In genomic region chr22:49852898-49853894, GRCh38 we compare ENCODE assay signal across 1 cellular context.
TF ChIP-seq lines count a peak whose summit lies in the region.

ZBED4 (plus strand) TSS chr22:49853844; CDS start chr22:49883663, 29,819 bp downstream.

TF ChIP-seq in H1, 55 proteins besides CTCF, POLR2A, EP300 and RAD21:
- peak; percentile 55; the same call in 1 of the 2 replicates for TF ChIP-seq EGR1 (IDR thresholded peaks at IDR 0.05; ENCODE audit: borderline replicate concordance, low read depth, low read length)
- no peak for TF ChIP-seq KDM5A (IDR thresholded peaks at IDR 0.05; ENCODE audit: low read length)
- TF ChIP-seq PHF8 (conservative IDR thresholded peaks at IDR 0.05; ENCODE audit: low read depth, low read length), result peak; percentile 38; the same call in 1 of the 2 replicates
- peak; percentile 96 for TF ChIP-seq KDM4A (IDR thresholded peaks at IDR 0.05; ENCODE audit: low read depth, low read length, severe bottlenecking)
- peak; percentile 54; the same call in 1 of the 2 replicates for TF ChIP-seq RBBP5 (IDR thresholded peaks at IDR 0.05; ENCODE audit: borderline replicate concordance, low read depth, low read length)
- TF ChIP-seq EZH2 (IDR thresholded peaks at IDR 0.05; ENCODE audit: low read depth, low read length, severe bottlenecking), result peak; percentile 34
- no peak for TF ChIP-seq BRCA1 (IDR thresholded peaks at IDR 0.05; ENCODE audit: low read depth, low read length)
- no peak for TF ChIP-seq KDM1A (IDR thresholded peaks at IDR 0.05; ENCODE audit: borderline replicate concordance, low read length)
- no peak for TF ChIP-seq SIN3A (conservative IDR thresholded peaks at IDR 0.05 in 1 of 2, IDR thresholded peaks at IDR 0.05 in 1 of 2; ENCODE audit: low read depth in 1 of 2, low read length in 2 of 2)
- no peak for TF ChIP-seq CEBPB (IDR thresholded peaks at IDR 0.05; ENCODE audit: low read depth, low read length)
- TF ChIP-seq GABPA (IDR thresholded peaks at IDR 0.05; ENCODE audit: borderline replicate concordance, insufficient read depth, low read length), result no peak
- no peak for TF ChIP-seq GTF2F1 (IDR thresholded peaks at IDR 0.05; ENCODE audit: borderline replicate concordance, low read depth, low read length)
- no peak for TF ChIP-seq ZNF274 (IDR thresholded peaks at IDR 0.05; ENCODE audit: borderline replicate concordance, extremely low read depth, low read length)
- TF ChIP-seq SUZ12 (IDR thresholded peaks at IDR 0.05; ENCODE audit: low read length), result 0 out of 2 replicates have a peak, but pooled peaks have one; percentile 43
- TF ChIP-seq BACH1 (IDR thresholded peaks at IDR 0.05; ENCODE audit: low read length), result no peak
- no peak for TF ChIP-seq JUND (IDR thresholded peaks at IDR 0.05; ENCODE audit: low read length)
- no peak for TF ChIP-seq CHD1 (IDR thresholded peaks at IDR 0.05; ENCODE audit: low read depth, low read length)
- 0 out of 2 replicates have a peak, but pooled peaks have one; percentile 15 for TF ChIP-seq CREB1 (IDR thresholded peaks at IDR 0.05)
- no peak for TF ChIP-seq CTBP2 (IDR thresholded peaks at IDR 0.05; ENCODE audit: borderline replicate concordance, insufficient read depth, insufficient read length, low read length)
- peak; percentile 72 for TF ChIP-seq NRF1 (IDR thresholded peaks at IDR 0.05; ENCODE audit: low read depth, low read length)
- TF ChIP-seq E2F6 (IDR thresholded peaks at IDR 0.05), result no peak
- TF ChIP-seq, protein P1, sequence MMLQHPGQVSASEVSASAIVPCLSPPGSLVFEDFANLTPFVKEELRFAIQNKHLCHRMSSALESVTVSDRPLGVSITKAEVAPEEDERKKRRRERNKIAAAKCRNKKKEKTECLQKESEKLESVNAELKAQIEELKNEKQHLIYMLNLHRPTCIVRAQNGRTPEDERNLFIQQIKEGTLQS (IDR thresholded peaks at IDR 0.05; ENCODE audit: insufficient read depth, low read depth, low read length), result no peak
- TF ChIP-seq CBX5 (IDR thresholded peaks at IDR 0.05; ENCODE audit: low read depth, low read length), result no peak
- TF ChIP-seq TCF12 (IDR thresholded peaks at IDR 0.05; ENCODE audit: low read depth, low read length), result no peak
- peak in 1 of 2 experiments; percentile 69; a peak in 1 of 4 replicates for TF ChIP-seq HDAC2 (IDR thresholded peaks at IDR 0.05; ENCODE audit: borderline replicate concordance in 1 of 2, low read depth in 2 of 2, low read length in 2 of 2)
- no peak for TF ChIP-seq BCL11A (IDR thresholded peaks at IDR 0.05; ENCODE audit: low read depth in 2 of 2, low read length in 2 of 2)
- no peak for TF ChIP-seq SIX5 (IDR thresholded peaks at IDR 0.05; ENCODE audit: low read depth, low read length)
- no peak for TF ChIP-seq FOSL1 (IDR thresholded peaks at IDR 0.05; ENCODE audit: insufficient read depth, low read depth, low read length)
- no peak for TF ChIP-seq TAF1 (IDR thresholded peaks at IDR 0.05; ENCODE audit: low read depth, low read length)
- TF ChIP-seq, protein P2, sequence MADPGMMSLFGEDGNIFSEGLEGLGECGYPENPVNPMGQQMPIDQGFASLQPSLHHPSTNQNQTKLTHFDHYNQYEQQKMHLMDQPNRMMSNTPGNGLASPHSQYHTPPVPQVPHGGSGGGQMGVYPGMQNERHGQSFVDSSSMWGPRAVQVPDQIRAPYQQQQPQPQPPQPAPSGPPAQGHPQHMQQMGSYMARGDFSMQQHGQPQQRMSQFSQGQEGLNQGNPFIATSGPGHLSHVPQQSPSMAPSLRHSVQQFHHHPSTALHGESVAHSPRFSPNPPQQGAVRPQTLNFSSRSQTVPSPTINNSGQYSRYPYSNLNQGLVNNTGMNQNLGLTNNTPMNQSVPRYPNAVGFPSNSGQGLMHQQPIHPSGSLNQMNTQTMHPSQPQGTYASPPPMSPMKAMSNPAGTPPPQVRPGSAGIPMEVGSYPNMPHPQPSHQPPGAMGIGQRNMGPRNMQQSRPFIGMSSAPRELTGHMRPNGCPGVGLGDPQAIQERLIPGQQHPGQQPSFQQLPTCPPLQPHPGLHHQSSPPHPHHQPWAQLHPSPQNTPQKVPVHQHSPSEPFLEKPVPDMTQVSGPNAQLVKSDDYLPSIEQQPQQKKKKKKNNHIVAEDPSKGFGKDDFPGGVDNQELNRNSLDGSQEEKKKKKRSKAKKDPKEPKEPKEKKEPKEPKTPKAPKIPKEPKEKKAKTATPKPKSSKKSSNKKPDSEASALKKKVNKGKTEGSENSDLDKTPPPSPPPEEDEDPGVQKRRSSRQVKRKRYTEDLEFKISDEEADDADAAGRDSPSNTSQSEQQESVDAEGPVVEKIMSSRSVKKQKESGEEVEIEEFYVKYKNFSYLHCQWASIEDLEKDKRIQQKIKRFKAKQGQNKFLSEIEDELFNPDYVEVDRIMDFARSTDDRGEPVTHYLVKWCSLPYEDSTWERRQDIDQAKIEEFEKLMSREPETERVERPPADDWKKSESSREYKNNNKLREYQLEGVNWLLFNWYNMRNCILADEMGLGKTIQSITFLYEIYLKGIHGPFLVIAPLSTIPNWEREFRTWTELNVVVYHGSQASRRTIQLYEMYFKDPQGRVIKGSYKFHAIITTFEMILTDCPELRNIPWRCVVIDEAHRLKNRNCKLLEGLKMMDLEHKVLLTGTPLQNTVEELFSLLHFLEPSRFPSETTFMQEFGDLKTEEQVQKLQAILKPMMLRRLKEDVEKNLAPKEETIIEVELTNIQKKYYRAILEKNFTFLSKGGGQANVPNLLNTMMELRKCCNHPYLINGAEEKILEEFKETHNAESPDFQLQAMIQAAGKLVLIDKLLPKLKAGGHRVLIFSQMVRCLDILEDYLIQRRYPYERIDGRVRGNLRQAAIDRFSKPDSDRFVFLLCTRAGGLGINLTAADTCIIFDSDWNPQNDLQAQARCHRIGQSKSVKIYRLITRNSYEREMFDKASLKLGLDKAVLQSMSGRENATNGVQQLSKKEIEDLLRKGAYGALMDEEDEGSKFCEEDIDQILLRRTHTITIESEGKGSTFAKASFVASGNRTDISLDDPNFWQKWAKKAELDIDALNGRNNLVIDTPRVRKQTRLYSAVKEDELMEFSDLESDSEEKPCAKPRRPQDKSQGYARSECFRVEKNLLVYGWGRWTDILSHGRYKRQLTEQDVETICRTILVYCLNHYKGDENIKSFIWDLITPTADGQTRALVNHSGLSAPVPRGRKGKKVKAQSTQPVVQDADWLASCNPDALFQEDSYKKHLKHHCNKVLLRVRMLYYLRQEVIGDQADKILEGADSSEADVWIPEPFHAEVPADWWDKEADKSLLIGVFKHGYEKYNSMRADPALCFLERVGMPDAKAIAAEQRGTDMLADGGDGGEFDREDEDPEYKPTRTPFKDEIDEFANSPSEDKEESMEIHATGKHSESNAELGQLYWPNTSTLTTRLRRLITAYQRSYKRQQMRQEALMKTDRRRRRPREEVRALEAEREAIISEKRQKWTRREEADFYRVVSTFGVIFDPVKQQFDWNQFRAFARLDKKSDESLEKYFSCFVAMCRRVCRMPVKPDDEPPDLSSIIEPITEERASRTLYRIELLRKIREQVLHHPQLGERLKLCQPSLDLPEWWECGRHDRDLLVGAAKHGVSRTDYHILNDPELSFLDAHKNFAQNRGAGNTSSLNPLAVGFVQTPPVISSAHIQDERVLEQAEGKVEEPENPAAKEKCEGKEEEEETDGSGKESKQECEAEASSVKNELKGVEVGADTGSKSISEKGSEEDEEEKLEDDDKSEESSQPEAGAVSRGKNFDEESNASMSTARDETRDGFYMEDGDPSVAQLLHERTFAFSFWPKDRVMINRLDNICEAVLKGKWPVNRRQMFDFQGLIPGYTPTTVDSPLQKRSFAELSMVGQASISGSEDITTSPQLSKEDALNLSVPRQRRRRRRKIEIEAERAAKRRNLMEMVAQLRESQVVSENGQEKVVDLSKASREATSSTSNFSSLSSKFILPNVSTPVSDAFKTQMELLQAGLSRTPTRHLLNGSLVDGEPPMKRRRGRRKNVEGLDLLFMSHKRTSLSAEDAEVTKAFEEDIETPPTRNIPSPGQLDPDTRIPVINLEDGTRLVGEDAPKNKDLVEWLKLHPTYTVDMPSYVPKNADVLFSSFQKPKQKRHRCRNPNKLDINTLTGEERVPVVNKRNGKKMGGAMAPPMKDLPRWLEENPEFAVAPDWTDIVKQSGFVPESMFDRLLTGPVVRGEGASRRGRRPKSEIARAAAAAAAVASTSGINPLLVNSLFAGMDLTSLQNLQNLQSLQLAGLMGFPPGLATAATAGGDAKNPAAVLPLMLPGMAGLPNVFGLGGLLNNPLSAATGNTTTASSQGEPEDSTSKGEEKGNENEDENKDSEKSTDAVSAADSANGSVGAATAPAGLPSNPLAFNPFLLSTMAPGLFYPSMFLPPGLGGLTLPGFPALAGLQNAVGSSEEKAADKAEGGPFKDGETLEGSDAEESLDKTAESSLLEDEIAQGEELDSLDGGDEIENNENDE (IDR thresholded peaks at IDR 0.05; ENCODE audit: insufficient replicate concordance, low read length), result no peak
- TF ChIP-seq ASH2L (IDR thresholded peaks at IDR 0.05; ENCODE audit: low read length), result peak; percentile 76
